ENCODE assay signal across 1 cellular context in genomic region chr3:101259485-101260341, GRCh38.
TF ChIP-seq lines count a peak whose summit lies in the region.

No MANE protein-coding gene starts in this region.

TF ChIP-seq in HepG2, 621 proteins besides CTCF, POLR2A, EP300 and RAD21 (continued from another document):
- no peak for TF ChIP-seq TRAFD1 (CRISPR knock-in tag; IDR thresholded peaks at IDR 0.05; ENCODE audit: borderline replicate concordance)
- no peak for TF ChIP-seq FLYWCH1 (CRISPR knock-in tag; IDR thresholded peaks at IDR 0.05)
- TF ChIP-seq AFF4 (CRISPR knock-in tag; IDR thresholded peaks at IDR 0.05): no peak
- TF ChIP-seq HES4 (CRISPR knock-in tag; IDR thresholded peaks at IDR 0.05; ENCODE audit: borderline replicate concordance): no peak
